ENCODE assay signal across 9 cellular contexts in the genomic region with DNA sequence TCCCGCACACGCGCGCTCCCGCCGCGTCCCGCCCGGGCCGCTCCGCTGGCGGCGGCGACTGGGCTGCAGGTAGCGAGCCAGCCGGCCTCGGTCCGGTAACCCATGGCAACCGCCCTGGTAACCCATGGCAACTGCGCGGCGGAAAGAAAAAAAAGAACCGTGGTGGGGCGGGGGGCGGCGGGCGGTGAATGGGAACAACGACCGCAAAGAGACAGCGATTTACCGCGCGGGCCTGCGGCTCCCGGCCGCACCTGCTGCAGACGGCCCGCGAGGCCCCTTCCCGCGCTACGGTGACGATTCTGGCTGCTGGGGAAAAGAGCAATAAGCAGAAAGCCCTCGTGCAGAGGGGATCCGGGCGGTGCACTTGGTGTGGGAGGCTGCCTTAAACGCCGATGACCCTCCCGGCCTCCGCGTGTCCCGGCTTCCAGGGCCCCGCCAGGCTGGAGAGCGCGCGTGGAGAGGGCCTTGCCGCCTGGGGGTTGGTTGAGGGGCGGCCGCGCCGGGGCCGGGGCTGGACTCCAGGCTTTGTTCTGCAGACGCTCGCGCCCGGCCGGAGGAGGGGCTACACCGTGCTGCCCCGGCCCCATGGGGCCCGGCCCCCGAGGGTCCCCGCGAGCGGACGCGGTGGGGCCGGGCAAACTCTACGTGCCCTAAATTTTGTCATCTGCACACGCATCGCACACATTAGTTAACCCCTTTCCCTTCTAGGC.
A peak's percentile ranks its signal among the peaks of the same experiment; 100 is the strongest.
DNase-seq lines count a peak whose midpoint lies in the region; ATAC-seq and TF ChIP-seq lines count a peak whose summit lies in the region.
"Had no signal": no experiment of that assay in that cellular context is flagged by ENCODE, and none has a peak within 500 bp of the region (broad histone marks: within the 10 kb centered on the region; RNA-seq: fewer than 3 reads in every experiment).

No MANE protein-coding gene starts in this region.

- H3K4me1 Mint-ChIP-seq in activated T-helper 1 cell treated with anti-CD3 and anti-CD28 coated beads, Interleukin-12 subunit alpha, Interleukin-12 subunit beta, Interleukin-2, Interleukin-4 antibody, amounts not matched to agents 30 ng/mL and 10 ng/mL and 1 ng/mL, durations not matched to agents 14 hours and 24 hours and 36 hours (ENCODE audit: low read depth), result peaks cover 7% of the 10 kb centered on the region
- H3K4me1 Mint-ChIP-seq in progenitor cell of endocrine pancreas (ENCODE audit: low read depth) (peaks cover 13% of the 10 kb centered on the region), HFFc6 (ENCODE audit: low read depth) (no peaks in the 10 kb centered on the region)

- peak overlapping the region; percentile 79 for H3K27ac Mint-ChIP-seq in activated T-helper 1 cell treated with anti-CD3 and anti-CD28 coated beads, Interleukin-12 subunit alpha, Interleukin-12 subunit beta, Interleukin-2, Interleukin-4 antibody, amounts not matched to agents 30 ng/mL and 10 ng/mL and 1 ng/mL, durations not matched to agents 14 hours and 24 hours and 36 hours
- H3K27ac Mint-ChIP-seq in progenitor cell of endocrine pancreas (peak overlapping the region; percentile 94), HFFc6 (no peak overlapping the region)

- peak overlapping the region; percentile 79 for H3K4me3 Mint-ChIP-seq in activated T-helper 1 cell treated with anti-CD3 and anti-CD28 coated beads, Interleukin-12 subunit alpha, Interleukin-12 subunit beta, Interleukin-2, Interleukin-4 antibody, amounts not matched to agents 30 ng/mL and 10 ng/mL and 1 ng/mL, durations not matched to agents 14 hours and 24 hours and 36 hours
- peak overlapping the region; percentile 85 for H3K4me3 Mint-ChIP-seq in progenitor cell of endocrine pancreas (ENCODE audit: low read depth)
- H3K4me3 Mint-ChIP-seq in HFFc6, result no peak overlapping the region

- ATAC-seq in Right ventricle myocardium inferior (peak; percentile 23), HG03064 (IDR thresholded peaks at IDR 0.05; ENCODE audit: low read depth, unreplicated experiment) (peak; percentile 29), left cardiac atrium (peak; percentile 51 to 66)

- TF ChIP-seq CTCF in progenitor cell of endocrine pancreas (IDR thresholded peaks at IDR 0.05; ENCODE audit: unreplicated experiment), result no peak
- TF ChIP-seq CTCF in HFFc6 (IDR thresholded peaks at IDR 0.05), result no peak

- intact Hi-C loops in Right ventricle myocardium inferior (cut with DNase I) (no loop called here), cardiac septum (cut with DNase I) (loop anchor here (10.0 kb wide), 1 partner anchor 488 kb away; the partner anchor contains the start of gene SKAP2), left cardiac atrium (cut with DNase I) (loop anchor here in 1 of 2 donors (10.0 kb wide), 1 partner anchor 128 kb away; no protein-coding TSS in a partner anchor)
- intact Hi-C loops in activated T-helper 1 cell treated with anti-CD3 and anti-CD28 coated beads, Interleukin-12 subunit alpha, Interleukin-12 subunit beta, Interleukin-2, Interleukin-4 antibody, amounts not matched to agents 30 ng/mL and 10 ng/mL and 1 ng/mL, durations not matched to agents 14 hours and 24 hours and 36 hours (cut with micrococcal nuclease), result loop anchor here (1.0 to 10.0 kb wide), 4 partner anchors 488 to 1658 kb away; partner anchors contain the start of gene SKAP2

- H3K36me3 Mint-ChIP-seq in activated T-helper 1 cell treated with anti-CD3 and anti-CD28 coated beads, Interleukin-12 subunit alpha, Interleukin-12 subunit beta, Interleukin-2, Interleukin-4 antibody, amounts not matched to agents 30 ng/mL and 10 ng/mL and 1 ng/mL, durations not matched to agents 14 hours and 24 hours and 36 hours (ENCODE audit: low read depth), result peaks cover 21% of the 10 kb centered on the region
- H3K36me3 Mint-ChIP-seq in progenitor cell of endocrine pancreas (ENCODE audit: insufficient read depth), result peaks cover 2% of the 10 kb centered on the region
- no peaks in the 10 kb centered on the region for H3K36me3 Mint-ChIP-seq in HFFc6 (ENCODE audit: low read depth)

- DNase-seq in Right ventricle myocardium inferior (ENCODE audit: missing footprints) (peak; percentile 66), cardiac septum (ENCODE audit: low spot score) (no peak), NCI-H446 (lab: John Stamatoyannopoulos, UW) (peak; percentile 66 to 86), left cardiac atrium (no peak), progenitor cell of endocrine pancreas (ENCODE audit: low spot score, unreplicated experiment) (peak; percentile 75), HFFc6 (no peak)
- DNase-seq in activated T-helper 1 cell treated with anti-CD3 and anti-CD28 coated beads, Interleukin-12 subunit alpha, Interleukin-12 subunit beta, Interleukin-2, Interleukin-4 antibody, amounts not matched to agents 30 ng/mL and 10 ng/mL and 1 ng/mL, durations not matched to agents 14 hours and 24 hours and 36 hours (ENCODE audit: low spot score), result peak; percentile 20
- DNase-seq: DND-41 had no signal

- peaks cover 30% of the 10 kb centered on the region for H3K27me3 Mint-ChIP-seq in activated T-helper 1 cell treated with anti-CD3 and anti-CD28 coated beads, Interleukin-12 subunit alpha, Interleukin-12 subunit beta, Interleukin-2, Interleukin-4 antibody, amounts not matched to agents 30 ng/mL and 10 ng/mL and 1 ng/mL, durations not matched to agents 14 hours and 24 hours and 36 hours (ENCODE audit: insufficient read depth)
- H3K27me3 Mint-ChIP-seq in progenitor cell of endocrine pancreas, result no peaks in the 10 kb centered on the region
- peaks cover 20% of the 10 kb centered on the region for H3K27me3 Mint-ChIP-seq in HFFc6 (ENCODE audit: insufficient read depth)

- no peaks in the 10 kb centered on the region for H3K9me3 Mint-ChIP-seq in activated T-helper 1 cell treated with anti-CD3 and anti-CD28 coated beads, Interleukin-12 subunit alpha, Interleukin-12 subunit beta, Interleukin-2, Interleukin-4 antibody, amounts not matched to agents 30 ng/mL and 10 ng/mL and 1 ng/mL, durations not matched to agents 14 hours and 24 hours and 36 hours
- H3K9me3 Mint-ChIP-seq in progenitor cell of endocrine pancreas (ENCODE audit: low read depth), result no peaks in the 10 kb centered on the region
- H3K9me3 Mint-ChIP-seq in HFFc6, result no peaks in the 10 kb centered on the region

Comparison
In these comparisons a context has a peak if more than half of its experiments do, and no peak if none do; other contexts are left out.
1. DNase-seq: peak in Right ventricle myocardium inferior (single experiment), NCI-H446 (2 of 2), activated T-helper 1 cell treated with anti-CD3 and anti-CD28 coated beads, Interleukin-12 subunit alpha, Interleukin-12 subunit beta, Interleukin-2, Interleukin-4 antibody, amounts not matched to agents 30 ng/mL and 10 ng/mL and 1 ng/mL, durations not matched to agents 14 hours and 24 hours and 36 hours (single experiment) and progenitor cell of endocrine pancreas (single experiment); none in cardiac septum (single experiment), left cardiac atrium (single experiment) and HFFc6 (single experiment).
2. Peak in every context shown above with its lines, with median percentiles within 50 percentile points of each other: ATAC-seq.